2 cellular contexts compared by ENCODE assay signal in genomic region chr10:6259153-6259552, GRCh38.
A peak's percentile ranks its signal among the peaks of the same experiment; 100 is the strongest.
TF ChIP-seq lines count a peak whose summit lies in the region.

No MANE protein-coding gene starts in this region.

TF ChIP-seq in HEK293, 187 proteins besides CTCF, POLR2A, EP300 and RAD21:
- TF ChIP-seq REPIN1 (tag by site-specific recombination; IDR thresholded peaks at IDR 0.05; ENCODE audit: low read depth) (no peak), BCL11B (tag by site-specific recombination; IDR thresholded peaks at IDR 0.05; ENCODE audit: low read depth) (no peak), KLF7 (tag by site-specific recombination; IDR thresholded peaks at IDR 0.05; ENCODE audit: borderline replicate concordance) (no peak), ZNF280D (tag by site-specific recombination; IDR thresholded peaks at IDR 0.05) (no peak), ZNF366 (tag by site-specific recombination; conservative IDR thresholded peaks at IDR 0.05) (peak; percentile 97), PRDM2 (tag by site-specific recombination; IDR thresholded peaks at IDR 0.05; ENCODE audit: borderline replicate concordance) (no peak), ZNF26 (tag by site-specific recombination; IDR thresholded peaks at IDR 0.05) (no peak), ZNF140 (tag by site-specific recombination; IDR thresholded peaks at IDR 0.05) (no peak), ZNF549 (tag by site-specific recombination; IDR thresholded peaks at IDR 0.05) (no peak), KLF10 (tag by site-specific recombination; IDR thresholded peaks at IDR 0.05) (no peak), ZBTB17 (tag by site-specific recombination; IDR thresholded peaks at IDR 0.05) (peak; percentile 91)

TF ChIP-seq in K562, 482 proteins besides CTCF, POLR2A, EP300 and RAD21:
- peak; percentile 52 for TF ChIP-seq CREBBP (IDR thresholded peaks at IDR 0.05; ENCODE audit: low read depth, low read length)
- TF ChIP-seq ZBTB9 (CRISPR knock-in tag; IDR thresholded peaks at IDR 0.05): no peak
